1 cellular context compared by ENCODE assay signal in genomic region chr11:67354314-67355022, GRCh38.
TF ChIP-seq lines count a peak whose summit lies in the region.

No MANE protein-coding gene starts in this region.

TF ChIP-seq in HepG2, 621 proteins besides CTCF, POLR2A, EP300 and RAD21 (continued from another document and continues in another):
- TF ChIP-seq, protein P1, sequence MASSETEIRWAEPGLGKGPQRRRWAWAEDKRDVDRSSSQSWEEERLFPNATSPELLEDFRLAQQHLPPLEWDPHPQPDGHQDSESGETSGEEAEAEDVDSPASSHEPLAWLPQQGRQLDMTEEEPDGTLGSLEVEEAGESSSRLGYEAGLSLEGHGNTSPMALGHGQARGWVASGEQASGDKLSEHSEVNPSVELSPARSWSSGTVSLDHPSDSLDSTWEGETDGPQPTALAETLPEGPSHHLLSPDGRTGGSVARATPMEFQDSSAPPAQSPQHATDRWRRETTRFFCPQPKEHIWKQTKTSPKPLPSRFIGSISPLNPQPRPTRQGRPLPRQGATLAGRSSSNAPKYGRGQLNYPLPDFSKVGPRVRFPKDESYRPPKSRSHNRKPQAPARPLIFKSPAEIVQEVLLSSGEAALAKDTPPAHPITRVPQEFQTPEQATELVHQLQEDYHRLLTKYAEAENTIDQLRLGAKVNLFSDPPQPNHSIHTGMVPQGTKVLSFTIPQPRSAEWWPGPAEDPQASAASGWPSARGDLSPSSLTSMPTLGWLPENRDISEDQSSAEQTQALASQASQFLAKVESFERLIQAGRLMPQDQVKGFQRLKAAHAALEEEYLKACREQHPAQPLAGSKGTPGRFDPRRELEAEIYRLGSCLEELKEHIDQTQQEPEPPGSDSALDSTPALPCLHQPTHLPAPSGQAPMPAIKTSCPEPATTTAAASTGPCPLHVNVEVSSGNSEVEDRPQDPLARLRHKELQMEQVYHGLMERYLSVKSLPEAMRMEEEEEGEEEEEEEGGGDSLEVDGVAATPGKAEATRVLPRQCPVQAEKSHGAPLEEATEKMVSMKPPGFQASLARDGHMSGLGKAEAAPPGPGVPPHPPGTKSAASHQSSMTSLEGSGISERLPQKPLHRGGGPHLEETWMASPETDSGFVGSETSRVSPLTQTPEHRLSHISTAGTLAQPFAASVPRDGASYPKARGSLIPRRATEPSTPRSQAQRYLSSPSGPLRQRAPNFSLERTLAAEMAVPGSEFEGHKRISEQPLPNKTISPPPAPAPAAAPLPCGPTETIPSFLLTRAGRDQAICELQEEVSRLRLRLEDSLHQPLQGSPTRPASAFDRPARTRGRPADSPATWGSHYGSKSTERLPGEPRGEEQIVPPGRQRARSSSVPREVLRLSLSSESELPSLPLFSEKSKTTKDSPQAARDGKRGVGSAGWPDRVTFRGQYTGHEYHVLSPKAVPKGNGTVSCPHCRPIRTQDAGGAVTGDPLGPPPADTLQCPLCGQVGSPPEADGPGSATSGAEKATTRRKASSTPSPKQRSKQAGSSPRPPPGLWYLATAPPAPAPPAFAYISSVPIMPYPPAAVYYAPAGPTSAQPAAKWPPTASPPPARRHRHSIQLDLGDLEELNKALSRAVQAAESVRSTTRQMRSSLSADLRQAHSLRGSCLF (CRISPR knock-in tag; IDR thresholded peaks at IDR 0.05; ENCODE audit: borderline replicate concordance) = no peak
- no peak for TF ChIP-seq SRY (CRISPR knock-in tag; IDR thresholded peaks at IDR 0.05)
- TF ChIP-seq, protein P2, sequence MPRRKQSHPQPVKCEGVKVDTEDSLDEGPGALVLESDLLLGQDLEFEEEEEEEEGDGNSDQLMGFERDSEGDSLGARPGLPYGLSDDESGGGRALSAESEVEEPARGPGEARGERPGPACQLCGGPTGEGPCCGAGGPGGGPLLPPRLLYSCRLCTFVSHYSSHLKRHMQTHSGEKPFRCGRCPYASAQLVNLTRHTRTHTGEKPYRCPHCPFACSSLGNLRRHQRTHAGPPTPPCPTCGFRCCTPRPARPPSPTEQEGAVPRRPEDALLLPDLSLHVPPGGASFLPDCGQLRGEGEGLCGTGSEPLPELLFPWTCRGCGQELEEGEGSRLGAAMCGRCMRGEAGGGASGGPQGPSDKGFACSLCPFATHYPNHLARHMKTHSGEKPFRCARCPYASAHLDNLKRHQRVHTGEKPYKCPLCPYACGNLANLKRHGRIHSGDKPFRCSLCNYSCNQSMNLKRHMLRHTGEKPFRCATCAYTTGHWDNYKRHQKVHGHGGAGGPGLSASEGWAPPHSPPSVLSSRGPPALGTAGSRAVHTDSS (CRISPR knock-in tag; conservative IDR thresholded peaks at IDR 0.05) = no peak
- no peak for TF ChIP-seq ISL2 (CRISPR knock-in tag; IDR thresholded peaks at IDR 0.05)
- 0 out of 2 replicates have a peak, but pooled peaks have one; percentile 14 for TF ChIP-seq MIXL1 (CRISPR knock-in tag; IDR thresholded peaks at IDR 0.05)
- no peak for TF ChIP-seq FIP1L1 (IDR thresholded peaks at IDR 0.05; ENCODE audit: borderline replicate concordance, insufficient read depth, low read depth, low read length)
- TF ChIP-seq SALL1 (CRISPR knock-in tag; IDR thresholded peaks at IDR 0.05) = peak; percentile 69
- TF ChIP-seq DBP (CRISPR knock-in tag; IDR thresholded peaks at IDR 0.05; ENCODE audit: not compliant biosample characterization) = no peak
- no peak for TF ChIP-seq ZFP82 (CRISPR knock-in tag; IDR thresholded peaks at IDR 0.05; ENCODE audit: borderline replicate concordance)
- peak; percentile 59 for TF ChIP-seq SP2 (CRISPR knock-in tag; IDR thresholded peaks at IDR 0.05)
- no peak for TF ChIP-seq DNMT3B (CRISPR knock-in tag; conservative IDR thresholded peaks at IDR 0.05)
- TF ChIP-seq NFATC3 (CRISPR knock-in tag; IDR thresholded peaks at IDR 0.05) = no peak
- TF ChIP-seq SP140L (CRISPR knock-in tag; IDR thresholded peaks at IDR 0.05; ENCODE audit: borderline replicate concordance) = no peak
- no peak for TF ChIP-seq HNRNPK (IDR thresholded peaks at IDR 0.05; ENCODE audit: low read depth, low read length, poor library complexity, severe bottlenecking)
- TF ChIP-seq ZBED4 (CRISPR knock-in tag; IDR thresholded peaks at IDR 0.05; ENCODE audit: borderline replicate concordance) = peak; percentile 59; the same call in 1 of the 2 replicates
- no peak for TF ChIP-seq HHEX (CRISPR knock-in tag; IDR thresholded peaks at IDR 0.05)
- TF ChIP-seq FOSL1 (CRISPR knock-in tag; IDR thresholded peaks at IDR 0.05; ENCODE audit: borderline replicate concordance) = peak; percentile 62; the same call in 1 of the 2 replicates
- TF ChIP-seq ZNF256 (CRISPR knock-in tag; conservative IDR thresholded peaks at IDR 0.05) = no peak
- no peak for TF ChIP-seq KMT2B (CRISPR knock-in tag; IDR thresholded peaks at IDR 0.05)
- no peak for TF ChIP-seq MATR3 (CRISPR knock-in tag; IDR thresholded peaks at IDR 0.05)
- TF ChIP-seq ZNF788 (CRISPR knock-in tag; IDR thresholded peaks at IDR 0.05; ENCODE audit: borderline replicate concordance) = peak; percentile 75; the same call in 1 of the 2 replicates
- peak; percentile 81 for TF ChIP-seq THAP11 (CRISPR knock-in tag; IDR thresholded peaks at IDR 0.05)
- TF ChIP-seq RNF2 (conservative IDR thresholded peaks at IDR 0.05; ENCODE audit: low read depth) = no peak
- TF ChIP-seq ZNF326 (CRISPR knock-in tag; IDR thresholded peaks at IDR 0.05; ENCODE audit: borderline replicate concordance) = no peak
- TF ChIP-seq EEA1 (CRISPR knock-in tag; IDR thresholded peaks at IDR 0.05; ENCODE audit: borderline replicate concordance) = 0 out of 2 replicates have a peak, but pooled peaks have one; percentile 48
- TF ChIP-seq HNF4G (IDR thresholded peaks at IDR 0.05; ENCODE audit: borderline replicate concordance, low read depth, low read length) = peak; percentile 92
- TF ChIP-seq HNF4G (CRISPR knock-in tag; IDR thresholded peaks at IDR 0.05; ENCODE audit: borderline replicate concordance, low read depth) = peak; percentile 94
- 0 out of 2 replicates have a peak, but pooled peaks have one; percentile 49 for TF ChIP-seq ZNF746 (CRISPR knock-in tag; IDR thresholded peaks at IDR 0.05)
- no peak for TF ChIP-seq ZNF232 (CRISPR knock-in tag; IDR thresholded peaks at IDR 0.05; ENCODE audit: borderline replicate concordance)
- TF ChIP-seq RFX3 (CRISPR knock-in tag; IDR thresholded peaks at IDR 0.05) = no peak
- no peak for TF ChIP-seq ZNF737 (CRISPR knock-in tag; IDR thresholded peaks at IDR 0.05; ENCODE audit: borderline replicate concordance)
- TF ChIP-seq ZNF207 (IDR thresholded peaks at IDR 0.05; ENCODE audit: borderline replicate concordance) = no peak
- no peak for TF ChIP-seq ZNF10 (CRISPR knock-in tag; IDR thresholded peaks at IDR 0.05; ENCODE audit: borderline replicate concordance, low read depth)
- TF ChIP-seq, protein P3, sequence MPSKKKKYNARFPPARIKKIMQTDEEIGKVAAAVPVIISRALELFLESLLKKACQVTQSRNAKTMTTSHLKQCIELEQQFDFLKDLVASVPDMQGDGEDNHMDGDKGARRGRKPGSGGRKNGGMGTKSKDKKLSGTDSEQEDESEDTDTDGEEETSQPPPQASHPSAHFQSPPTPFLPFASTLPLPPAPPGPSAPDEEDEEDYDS (CRISPR knock-in tag; IDR thresholded peaks at IDR 0.05) = peak; percentile 76
- TF ChIP-seq, protein P4, sequence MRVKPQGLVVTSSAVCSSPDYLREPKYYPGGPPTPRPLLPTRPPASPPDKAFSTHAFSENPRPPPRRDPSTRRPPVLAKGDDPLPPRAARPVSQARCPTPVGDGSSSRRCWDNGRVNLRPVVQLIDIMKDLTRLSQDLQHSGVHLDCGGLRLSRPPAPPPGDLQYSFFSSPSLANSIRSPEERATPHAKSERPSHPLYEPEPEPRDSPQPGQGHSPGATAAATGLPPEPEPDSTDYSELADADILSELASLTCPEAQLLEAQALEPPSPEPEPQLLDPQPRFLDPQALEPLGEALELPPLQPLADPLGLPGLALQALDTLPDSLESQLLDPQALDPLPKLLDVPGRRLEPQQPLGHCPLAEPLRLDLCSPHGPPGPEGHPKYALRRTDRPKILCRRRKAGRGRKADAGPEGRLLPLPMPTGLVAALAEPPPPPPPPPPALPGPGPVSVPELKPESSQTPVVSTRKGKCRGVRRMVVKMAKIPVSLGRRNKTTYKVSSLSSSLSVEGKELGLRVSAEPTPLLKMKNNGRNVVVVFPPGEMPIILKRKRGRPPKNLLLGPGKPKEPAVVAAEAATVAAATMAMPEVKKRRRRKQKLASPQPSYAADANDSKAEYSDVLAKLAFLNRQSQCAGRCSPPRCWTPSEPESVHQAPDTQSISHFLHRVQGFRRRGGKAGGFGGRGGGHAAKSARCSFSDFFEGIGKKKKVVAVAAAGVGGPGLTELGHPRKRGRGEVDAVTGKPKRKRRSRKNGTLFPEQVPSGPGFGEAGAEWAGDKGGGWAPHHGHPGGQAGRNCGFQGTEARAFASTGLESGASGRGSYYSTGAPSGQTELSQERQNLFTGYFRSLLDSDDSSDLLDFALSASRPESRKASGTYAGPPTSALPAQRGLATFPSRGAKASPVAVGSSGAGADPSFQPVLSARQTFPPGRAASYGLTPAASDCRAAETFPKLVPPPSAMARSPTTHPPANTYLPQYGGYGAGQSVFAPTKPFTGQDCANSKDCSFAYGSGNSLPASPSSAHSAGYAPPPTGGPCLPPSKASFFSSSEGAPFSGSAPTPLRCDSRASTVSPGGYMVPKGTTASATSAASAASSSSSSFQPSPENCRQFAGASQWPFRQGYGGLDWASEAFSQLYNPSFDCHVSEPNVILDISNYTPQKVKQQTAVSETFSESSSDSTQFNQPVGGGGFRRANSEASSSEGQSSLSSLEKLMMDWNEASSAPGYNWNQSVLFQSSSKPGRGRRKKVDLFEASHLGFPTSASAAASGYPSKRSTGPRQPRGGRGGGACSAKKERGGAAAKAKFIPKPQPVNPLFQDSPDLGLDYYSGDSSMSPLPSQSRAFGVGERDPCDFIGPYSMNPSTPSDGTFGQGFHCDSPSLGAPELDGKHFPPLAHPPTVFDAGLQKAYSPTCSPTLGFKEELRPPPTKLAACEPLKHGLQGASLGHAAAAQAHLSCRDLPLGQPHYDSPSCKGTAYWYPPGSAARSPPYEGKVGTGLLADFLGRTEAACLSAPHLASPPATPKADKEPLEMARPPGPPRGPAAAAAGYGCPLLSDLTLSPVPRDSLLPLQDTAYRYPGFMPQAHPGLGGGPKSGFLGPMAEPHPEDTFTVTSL (CRISPR knock-in tag; IDR thresholded peaks at IDR 0.05; ENCODE audit: borderline replicate concordance) = no peak
- TF ChIP-seq HNRNPH1 (optimal IDR thresholded peaks at IDR 0.05; ENCODE audit: low read depth, low read length) = no peak
- no peak for TF ChIP-seq ZBTB3 (CRISPR knock-in tag; IDR thresholded peaks at IDR 0.05; ENCODE audit: borderline replicate concordance, low read depth)
- TF ChIP-seq ZNF589 (CRISPR knock-in tag; conservative IDR thresholded peaks at IDR 0.05) = no peak
- 0 out of 2 replicates have a peak, but pooled peaks have one; percentile 35 for TF ChIP-seq ZBTB7B (CRISPR knock-in tag; IDR thresholded peaks at IDR 0.05)
- TF ChIP-seq ZNF598 (CRISPR knock-in tag; IDR thresholded peaks at IDR 0.05; ENCODE audit: borderline replicate concordance) = no peak
- TF ChIP-seq, protein P5, sequence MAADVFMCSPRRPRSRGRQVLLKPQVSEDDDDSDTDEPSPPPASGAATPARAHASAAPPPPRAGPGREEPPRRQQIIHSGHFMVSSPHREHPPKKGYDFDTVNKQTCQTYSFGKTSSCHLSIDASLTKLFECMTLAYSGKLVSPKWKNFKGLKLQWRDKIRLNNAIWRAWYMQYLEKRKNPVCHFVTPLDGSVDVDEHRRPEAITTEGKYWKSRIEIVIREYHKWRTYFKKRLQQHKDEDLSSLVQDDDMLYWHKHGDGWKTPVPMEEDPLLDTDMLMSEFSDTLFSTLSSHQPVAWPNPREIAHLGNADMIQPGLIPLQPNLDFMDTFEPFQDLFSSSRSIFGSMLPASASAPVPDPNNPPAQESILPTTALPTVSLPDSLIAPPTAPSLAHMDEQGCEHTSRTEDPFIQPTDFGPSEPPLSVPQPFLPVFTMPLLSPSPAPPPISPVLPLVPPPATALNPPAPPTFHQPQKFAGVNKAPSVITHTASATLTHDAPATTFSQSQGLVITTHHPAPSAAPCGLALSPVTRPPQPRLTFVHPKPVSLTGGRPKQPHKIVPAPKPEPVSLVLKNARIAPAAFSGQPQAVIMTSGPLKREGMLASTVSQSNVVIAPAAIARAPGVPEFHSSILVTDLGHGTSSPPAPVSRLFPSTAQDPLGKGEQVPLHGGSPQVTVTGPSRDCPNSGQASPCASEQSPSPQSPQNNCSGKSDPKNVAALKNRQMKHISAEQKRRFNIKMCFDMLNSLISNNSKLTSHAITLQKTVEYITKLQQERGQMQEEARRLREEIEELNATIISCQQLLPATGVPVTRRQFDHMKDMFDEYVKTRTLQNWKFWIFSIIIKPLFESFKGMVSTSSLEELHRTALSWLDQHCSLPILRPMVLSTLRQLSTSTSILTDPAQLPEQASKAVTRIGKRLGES (CRISPR knock-in tag; IDR thresholded peaks at IDR 0.05; ENCODE audit: borderline replicate concordance) = no peak
